Comparison of ENCODE assay signal across 11 cellular contexts in the genomic region with DNA sequence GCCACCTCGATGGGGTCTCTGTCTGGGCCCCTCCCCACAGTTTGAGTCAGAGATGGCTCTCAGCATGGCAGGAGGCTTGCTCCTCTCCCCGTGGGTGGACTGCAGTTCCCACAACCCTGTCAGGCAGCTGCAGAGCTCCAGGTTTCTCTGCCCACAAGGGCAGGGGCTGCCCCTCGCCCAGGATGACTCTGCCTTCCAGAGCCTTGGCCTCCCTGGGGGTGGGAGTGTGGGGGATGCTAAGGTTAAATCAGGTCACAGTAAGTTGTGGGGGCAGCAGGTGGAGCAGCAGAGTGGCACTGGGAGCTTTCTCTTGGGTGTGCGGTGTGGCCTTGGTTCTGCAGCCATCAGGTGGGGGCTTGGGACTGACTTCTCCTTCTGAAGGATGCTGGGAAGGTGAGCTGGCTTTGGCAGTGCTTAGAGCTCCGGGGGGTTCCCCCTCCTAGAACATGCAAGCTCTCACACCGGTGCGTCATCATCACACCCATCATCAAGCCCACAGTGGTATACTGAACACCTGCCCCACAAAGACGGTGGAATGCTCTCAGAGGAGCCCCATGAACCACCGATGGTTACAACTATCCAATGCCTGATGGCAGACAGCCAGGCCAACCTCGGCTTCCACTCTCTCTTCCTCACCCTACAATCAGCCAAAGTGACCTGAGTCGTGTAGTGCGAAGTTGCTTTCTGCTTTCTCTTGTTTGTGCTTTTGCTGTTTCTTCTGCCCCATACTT. TPM values are rescaled to one million over a fixed set of nuclear protein-coding genes. Genes with fewer than 3 reads are reported as not detected.
DNase-seq lines count a peak whose midpoint lies in the region; ATAC-seq and TF ChIP-seq lines count a peak whose summit lies in the region.
"Had no signal": no experiment of that assay in that cellular context is flagged by ENCODE, and none has a peak within 500 bp of the region (broad histone marks: within the 10 kb centered on the region; RNA-seq: fewer than 3 reads in every experiment).

No MANE protein-coding gene starts in this region.

- H3K23ac ChIP-seq in H9 (ENCODE audit: insufficient read length, low read depth, low read length) = no peak overlapping the region

- no peak overlapping the region for H3K4ac ChIP-seq in H9 (ENCODE audit: low read depth, low read length)

- ATAC-seq in HG02870 (IDR thresholded peaks at IDR 0.05; ENCODE audit: unreplicated experiment) (peak; percentile 31), GM19324 (IDR thresholded peaks at IDR 0.05; ENCODE audit: low FRiP score, unreplicated experiment) (no peak)
- ATAC-seq: body of pancreas had no signal

- H2BK5ac ChIP-seq in H9 (ENCODE audit: insufficient read length, low read length) = no peak overlapping the region

- H3K27me3 Mint-ChIP-seq in H9 (ENCODE audit: low read depth) = no peaks in the 10 kb centered on the region; the same call in 1 of the 2 replicates
- H3K27me3 Mint-ChIP-seq in type B pancreatic cell = peaks cover 9% of the 10 kb centered on the region

- H3K18ac ChIP-seq in H9 (ENCODE audit: insufficient read length, low read depth, low read length) = no peak overlapping the region

- H4K8ac ChIP-seq in H9 (replicated peaks; ENCODE audit: insufficient read length, low read depth, low read length) = no peak overlapping the region

- H3K56ac ChIP-seq in H9 (ENCODE audit: insufficient read length, low read depth, low read length) = no peak overlapping the region

- no peaks in the 10 kb centered on the region for H4K20me1 ChIP-seq in H9 (ENCODE audit: control insufficient read depth, insufficient read depth, insufficient read length)

- H3K4me2 ChIP-seq in H9 (ENCODE audit: insufficient read depth, insufficient read length, low read length) = no peak overlapping the region

- no peak overlapping the region for H3K14ac ChIP-seq in H9 (ENCODE audit: insufficient read depth, low read length)

- no peak overlapping the region for H2BK120ac ChIP-seq in H9 (ENCODE audit: low read depth, low read length, poor library complexity, severe bottlenecking)

- H2BK12ac ChIP-seq in H9 (ENCODE audit: insufficient read length, low read depth, low read length) = no peak overlapping the region

- H3K9me3 ChIP-seq in H9 (ENCODE audit: control insufficient read depth, low read depth, low read length) = no peaks in the 10 kb centered on the region
- H3K9me3 ChIP-seq: body of pancreas, right atrium auricular region had no signal

- H2BK15ac ChIP-seq in H9 (ENCODE audit: low read depth, low read length) = no peak overlapping the region

- H3K27ac ChIP-seq in H9 (ENCODE audit: insufficient read length, low read depth, low read length) = no peak overlapping the region
- H3K27ac ChIP-seq: body of pancreas, right atrium auricular region had no signal

- H3K9me3 Mint-ChIP-seq in H9 = no peaks in the 10 kb centered on the region
- no peaks in the 10 kb centered on the region for H3K9me3 Mint-ChIP-seq in type B pancreatic cell

- no peak overlapping the region for H2BK20ac ChIP-seq in H9 (ENCODE audit: low read depth, low read length, poor library complexity, severe bottlenecking)

- H4K91ac ChIP-seq in H9 (ENCODE audit: insufficient read length, low read depth, low read length) = no peak overlapping the region

- TF ChIP-seq CTCF in H9 (conservative IDR thresholded peaks at IDR 0.05) (no peak), type B pancreatic cell (conservative IDR thresholded peaks at IDR 0.05) (no peak)

- no peaks in the 10 kb centered on the region for H3K4me1 ChIP-seq in H9 (ENCODE audit: insufficient read depth, low read length)
- H3K4me1 ChIP-seq: body of pancreas had no signal

- no peak overlapping the region for H2AFZ ChIP-seq in H9 (ENCODE audit: low read length)

- no peaks in the 10 kb centered on the region for H3K79me1 ChIP-seq in H9 (ENCODE audit: insufficient read depth, low read depth, low read length, poor library complexity, severe bottlenecking)

- no peak overlapping the region for H3K9ac ChIP-seq in H9 (ENCODE audit: extremely low read depth, insufficient read length, low read length)

- WGBS in H9 (ENCODE audit: extremely low coverage, insufficient read length, low lambda C conversion rate) = no CpG with 5 or more reads among the region's 12 CpGs

- H3T11ph ChIP-seq in H9 (ENCODE audit: low read length) = no peak overlapping the region

- H3K79me2 ChIP-seq in H9 (ENCODE audit: insufficient read depth, low read length) = no peaks in the 10 kb centered on the region

- H3K36me3 Mint-ChIP-seq in H9 (ENCODE audit: insufficient read depth in 1 of 3, low read depth in 3 of 3) (no peaks in the 10 kb centered on the region), type B pancreatic cell (no peaks in the 10 kb centered on the region)

- H3K27ac Mint-ChIP-seq in H9 (no peak overlapping the region), type B pancreatic cell (no peak overlapping the region)

- no peak overlapping the region for H4K5ac ChIP-seq in H9 (ENCODE audit: insufficient read length, low read depth, low read length)

- no peaks in the 10 kb centered on the region for H3K27me3 ChIP-seq in H9 (ENCODE audit: insufficient read depth, low read length)
- H3K27me3 ChIP-seq: body of pancreas, right atrium auricular region had no signal

- H2AK5ac ChIP-seq in H9 (ENCODE audit: insufficient read length, low read length) = no peak overlapping the region

- H3K4me3 Mint-ChIP-seq in H9 = no peak overlapping the region
- H3K4me3 Mint-ChIP-seq in type B pancreatic cell = no peak overlapping the region

- H3K23me2 ChIP-seq in H9 (ENCODE audit: insufficient read length, low read depth, low read length, poor library complexity, severe bottlenecking) = no peaks in the 10 kb centered on the region

- peak in 2 of 3 experiments; percentile 24 to 37 for DNase-seq in activated CD8-positive, alpha-beta memory T cell treated with anti-CD3 and anti-CD28 coated beads for 48 hours (ENCODE audit: low read depth in 2 of 3, low spot score in 2 of 3)
- DNase-seq in activated CD8-positive, alpha-beta memory T cell treated with anti-CD3 and anti-CD28 coated beads for 24 hours = no peak
- DNase-seq in kidney tubule cell (ENCODE audit: low spot score) = peak; percentile 7
- peak; percentile 72 for DNase-seq in stimulated activated CD8-positive, alpha-beta memory T cell treated with anti-CD3 and anti-CD28 coated beads, Interleukin-4, amount 100 ng/mL, for 48 hours
- DNase-seq in H9 = no peak
- DNase-seq in type B pancreatic cell (ENCODE audit: extremely low spot score, unreplicated experiment) = no peak
- DNase-seq: body of pancreas; effector CD8-positive, alpha-beta T cell had no signal

- H3K4me1 Mint-ChIP-seq in H9 (peaks cover 0 to 4% of the 10 kb centered on the region in 2 experiments; a peak in 3 of 4 replicates), type B pancreatic cell (ENCODE audit: unreplicated experiment) (peaks cover 7% of the 10 kb centered on the region)

RNA-seq across cellular contexts. Expression of gene ERH, which starts 39.7 kb away (rescaled TPM):
- total RNA-seq in H9 (2021) = 428 and 443 TPM in 2 replicates
- 238 and 308 TPM in 2 replicates for total RNA-seq in type B pancreatic cell (ENCODE audit: low replicate concordance)

RNA-seq across cellular contexts. Expression of gene SLC39A9, which starts 40.1 kb away (rescaled TPM):
- total RNA-seq in H9 (2021) = 39.8 and 42.2 TPM in 2 replicates
- total RNA-seq in type B pancreatic cell (ENCODE audit: low replicate concordance) = 60.9 and 74.8 TPM in 2 replicates

Comparison
In these comparisons a context has a peak if more than half of its experiments do, and no peak if none do; other contexts are left out.
1. DNase-seq: peak in activated CD8-positive, alpha-beta memory T cell treated with anti-CD3 and anti-CD28 coated beads for 48 hours (2 of 3), kidney tubule cell (single experiment) and stimulated activated CD8-positive, alpha-beta memory T cell treated with anti-CD3 and anti-CD28 coated beads, Interleukin-4, amount 100 ng/mL, for 48 hours (single experiment); none in activated CD8-positive, alpha-beta memory T cell treated with anti-CD3 and anti-CD28 coated beads for 24 hours (single experiment), H9 (single experiment) and type B pancreatic cell (single experiment).